In the genomic region with DNA sequence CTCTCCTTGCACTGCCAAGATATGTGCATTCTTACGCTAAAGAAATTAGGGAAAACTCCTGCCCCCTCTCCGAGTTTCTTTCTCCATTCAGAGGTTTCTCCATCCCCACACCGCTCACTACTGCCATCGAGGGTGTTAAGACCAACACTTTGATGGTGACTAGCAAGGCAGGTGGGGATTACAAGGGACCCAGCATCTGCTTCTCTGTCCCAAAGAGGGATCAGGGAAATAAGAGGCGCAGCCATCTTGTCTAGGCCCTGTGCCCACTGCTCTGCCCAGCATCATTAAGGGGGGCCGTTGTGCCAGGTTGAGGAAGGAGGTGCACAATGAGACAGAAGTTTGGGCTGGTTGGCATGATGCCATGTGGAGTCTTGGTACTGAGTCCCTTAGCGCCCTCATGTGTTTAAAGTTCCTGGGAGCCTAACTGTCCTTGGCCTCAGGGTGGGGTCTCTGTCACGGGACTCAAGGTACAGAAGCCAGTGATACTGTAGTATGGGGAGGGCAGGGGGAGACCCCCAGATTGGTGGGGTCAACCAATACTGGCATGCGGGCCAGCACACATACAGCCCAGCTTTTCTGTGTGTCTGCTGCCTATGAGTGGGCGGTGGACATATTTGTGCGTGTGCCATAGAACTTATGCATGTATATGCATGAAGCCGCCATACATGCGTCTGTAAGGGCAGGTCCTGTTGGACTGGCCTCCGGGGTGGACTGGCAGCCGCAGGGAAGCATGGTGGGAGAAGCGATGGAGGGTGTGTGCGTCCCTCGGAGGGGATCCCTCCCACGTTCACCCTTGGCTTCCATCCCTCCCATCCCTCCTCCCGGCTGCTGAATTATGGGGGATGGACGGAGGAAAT, we compare ENCODE assay signal across 8 cellular contexts. TPM values are rescaled to one million over a fixed set of nuclear protein-coding genes. Genes with fewer than 3 reads are reported as not detected.
DNase-seq lines count a peak whose midpoint lies in the region; ATAC-seq and TF ChIP-seq lines count a peak whose summit lies in the region.

No MANE protein-coding gene starts in this region.

- no peaks in the 10 kb centered on the region for H3K79me2 ChIP-seq in hepatocyte

- no peaks in the 10 kb centered on the region for H3K9me3 Mint-ChIP-seq in activated T-helper 17 cell treated with anti-CD3 and anti-CD28 coated beads, Interleukin-2, amount 50 U/mL, for 72 hours
- no peaks in the 10 kb centered on the region for H3K9me3 Mint-ChIP-seq in stimulated activated naive B cell treated with anti-CD40 and anti-IgM and Interleukin-4, amounts not matched to agents 10 μg/mL and 1 μg/mL and 100 μg/mL, for 72 hours

- H3K4me2 ChIP-seq in hepatocyte: peak overlapping the region; percentile 76

- no peak overlapping the region for H2AFZ ChIP-seq in hepatocyte

- peak; percentile 30 for TF ChIP-seq CTCF in AG10803 (conservative IDR thresholded peaks at IDR 0.05; ENCODE audit: low read length)
- TF ChIP-seq CTCF in hepatocyte (IDR thresholded peaks at IDR 0.05; ENCODE audit: poor library complexity): peak; percentile 25

- no peaks in the 10 kb centered on the region for H3K9me3 ChIP-seq in hepatocyte (ENCODE audit: low read depth)

- H3K4me3 Mint-ChIP-seq in activated T-helper 17 cell treated with anti-CD3 and anti-CD28 coated beads, Interleukin-2, amount 50 U/mL, for 72 hours: peak overlapping the region; percentile 91
- H3K4me3 Mint-ChIP-seq in stimulated activated naive B cell treated with anti-CD40 and anti-IgM and Interleukin-4, amounts not matched to agents 10 μg/mL and 1 μg/mL and 100 μg/mL, for 72 hours: peak overlapping the region; percentile 91 to 96

- peaks cover 46% of the 10 kb centered on the region for H3K4me1 ChIP-seq in hepatocyte (ENCODE audit: insufficient read depth)

- H4K20me1 ChIP-seq in hepatocyte (ENCODE audit: insufficient read depth, poor library complexity, severe bottlenecking): peaks cover 2% of the 10 kb centered on the region

- WGBS in hepatocyte (ENCODE audit: low lambda C conversion rate, missing lambda C conversion rate): 38% methylated on average over 21 of the region's 21 CpGs

- H3K27me3 ChIP-seq in hepatocyte: peaks cover 48% of the 10 kb centered on the region

- DNase-seq in AG10803 (ENCODE audit: low read depth): peak; percentile 26
- DNase-seq in GM04504 (ENCODE audit: low read depth): peak; percentile 12
- DNase-seq in MV-4-11 (lab: John Stamatoyannopoulos, UW): peak; percentile 58
- DNase-seq in hepatocyte (ENCODE audit: low spot score): peak; percentile 52
- no peak for DNase-seq in stimulated activated naive B cell treated with anti-CD40 and anti-IgM and Interleukin-4, amounts not matched to agents 10 μg/mL and 1 μg/mL and 100 μg/mL, for 72 hours
- no peak for DNase-seq in NCI-H774 (lab: John Stamatoyannopoulos, UW)
- no peak for DNase-seq in AG20443 (ENCODE audit: low spot score)

- peaks cover 18% of the 10 kb centered on the region for H3K36me3 Mint-ChIP-seq in activated T-helper 17 cell treated with anti-CD3 and anti-CD28 coated beads, Interleukin-2, amount 50 U/mL, for 72 hours (ENCODE audit: low read depth)
- peaks cover 0 to 5% of the 10 kb centered on the region in 2 donors for H3K36me3 Mint-ChIP-seq in stimulated activated naive B cell treated with anti-CD40 and anti-IgM and Interleukin-4, amounts not matched to agents 10 μg/mL and 1 μg/mL and 100 μg/mL, for 72 hours

- no peak overlapping the region for H3K27ac ChIP-seq in hepatocyte

- no peak for ATAC-seq in activated T-helper 17 cell treated with anti-CD3 and anti-CD28 coated beads, Interleukin-2, amount 50 U/mL, for 72 hours (replicated peaks)
- ATAC-seq in stimulated activated naive B cell treated with anti-CD40 and anti-IgM and Interleukin-4, amounts not matched to agents 10 μg/mL and 1 μg/mL and 100 μg/mL, for 72 hours (replicated peaks): no peak

- H3K27ac Mint-ChIP-seq in activated T-helper 17 cell treated with anti-CD3 and anti-CD28 coated beads, Interleukin-2, amount 50 U/mL, for 72 hours: peak overlapping the region; percentile 94
- H3K27ac Mint-ChIP-seq in stimulated activated naive B cell treated with anti-CD40 and anti-IgM and Interleukin-4, amounts not matched to agents 10 μg/mL and 1 μg/mL and 100 μg/mL, for 72 hours: peak overlapping the region; percentile 97

- H3K36me3 ChIP-seq in hepatocyte (replicated peaks; ENCODE audit: insufficient read depth, low read depth): no peaks in the 10 kb centered on the region

- H3K9me2 ChIP-seq in hepatocyte (replicated peaks; ENCODE audit: insufficient read depth): no peaks in the 10 kb centered on the region

- peaks cover 25% of the 10 kb centered on the region for H3K27me3 Mint-ChIP-seq in activated T-helper 17 cell treated with anti-CD3 and anti-CD28 coated beads, Interleukin-2, amount 50 U/mL, for 72 hours
- peaks cover 40 to 48% of the 10 kb centered on the region in 2 donors for H3K27me3 Mint-ChIP-seq in stimulated activated naive B cell treated with anti-CD40 and anti-IgM and Interleukin-4, amounts not matched to agents 10 μg/mL and 1 μg/mL and 100 μg/mL, for 72 hours

- H3K4me1 Mint-ChIP-seq in activated T-helper 17 cell treated with anti-CD3 and anti-CD28 coated beads, Interleukin-2, amount 50 U/mL, for 72 hours: peaks cover 29% of the 10 kb centered on the region
- peaks cover 42 to 71% of the 10 kb centered on the region in 2 donors for H3K4me1 Mint-ChIP-seq in stimulated activated naive B cell treated with anti-CD40 and anti-IgM and Interleukin-4, amounts not matched to agents 10 μg/mL and 1 μg/mL and 100 μg/mL, for 72 hours

- peak overlapping the region; percentile 86 for H3K4me3 ChIP-seq in AG10803 (ENCODE audit: low read length)
- no peak overlapping the region for H3K4me3 ChIP-seq in hepatocyte

RNA-seq across cellular contexts. Expression of gene EFNA3, which starts 5.5 kb away (rescaled TPM):
- total RNA-seq in activated T-helper 17 cell treated with anti-CD3 and anti-CD28 coated beads, Interleukin-2, amount 50 U/mL, for 72 hours: 10 to 100 TPM in 1 of 2 donors, 1 to 10 TPM in 1; 4.1 to 10.8 TPM
- total RNA-seq in hepatocyte: 4.0 and 5.5 TPM in 2 replicates
- polyA plus RNA-seq in hepatocyte: 10.3 and 13.1 TPM in 2 replicates

RNA-seq across cellular contexts. Expression of gene EFNA4, which starts 20.6 kb away (rescaled TPM):
- total RNA-seq in activated T-helper 17 cell treated with anti-CD3 and anti-CD28 coated beads, Interleukin-2, amount 50 U/mL, for 72 hours: 1 to 10 TPM; 4.6 to 7.0 TPM
- 20.5 and 21.3 TPM in 2 replicates for total RNA-seq in hepatocyte
- polyA plus RNA-seq in hepatocyte: 16.3 and 18.1 TPM in 2 replicates

RNA-seq across cellular contexts. Expression of gene ADAM15, which starts 33.0 kb away (rescaled TPM):
- 10 to 100 TPM; 53.2 to 86.6 TPM for total RNA-seq in activated T-helper 17 cell treated with anti-CD3 and anti-CD28 coated beads, Interleukin-2, amount 50 U/mL, for 72 hours
- total RNA-seq in hepatocyte: 44.8 and 55.7 TPM in 2 replicates
- polyA plus RNA-seq in hepatocyte: 108 and 117 TPM in 2 replicates

RNA-seq across cellular contexts. Expression of gene EFNA1, which starts 43.6 kb away (rescaled TPM):
- under 1 TPM in 1 of 2 donors, not detected in 1; 0.48 TPM for total RNA-seq in activated T-helper 17 cell treated with anti-CD3 and anti-CD28 coated beads, Interleukin-2, amount 50 U/mL, for 72 hours
- 78.7 and 94.8 TPM in 2 replicates for total RNA-seq in hepatocyte
- 137 and 172 TPM in 2 replicates for polyA plus RNA-seq in hepatocyte

RNA-seq across cellular contexts. Expression of gene DCST1, which starts 50.5 kb away (rescaled TPM):
- total RNA-seq in activated T-helper 17 cell treated with anti-CD3 and anti-CD28 coated beads, Interleukin-2, amount 50 U/mL, for 72 hours: not detected
- 0.60 TPM in 1 of 2 replicates, not detected in the other for total RNA-seq in hepatocyte
- 0.12 TPM in 1 of 2 replicates, not detected in the other for polyA plus RNA-seq in hepatocyte

Comparison
In these comparisons a context has a peak if more than half of its experiments do, and no peak if none do; other contexts are left out.
1. DNase-seq: peak in AG10803 (single experiment), GM04504 (single experiment), MV-4-11 (single experiment) and hepatocyte (single experiment); none in stimulated activated naive B cell treated with anti-CD40 and anti-IgM and Interleukin-4, amounts not matched to agents 10 μg/mL and 1 μg/mL and 100 μg/mL, for 72 hours (single experiment), NCI-H774 (single experiment) and AG20443 (single experiment).